ENCODE assay signal across 8 cellular contexts in the genomic region with DNA sequence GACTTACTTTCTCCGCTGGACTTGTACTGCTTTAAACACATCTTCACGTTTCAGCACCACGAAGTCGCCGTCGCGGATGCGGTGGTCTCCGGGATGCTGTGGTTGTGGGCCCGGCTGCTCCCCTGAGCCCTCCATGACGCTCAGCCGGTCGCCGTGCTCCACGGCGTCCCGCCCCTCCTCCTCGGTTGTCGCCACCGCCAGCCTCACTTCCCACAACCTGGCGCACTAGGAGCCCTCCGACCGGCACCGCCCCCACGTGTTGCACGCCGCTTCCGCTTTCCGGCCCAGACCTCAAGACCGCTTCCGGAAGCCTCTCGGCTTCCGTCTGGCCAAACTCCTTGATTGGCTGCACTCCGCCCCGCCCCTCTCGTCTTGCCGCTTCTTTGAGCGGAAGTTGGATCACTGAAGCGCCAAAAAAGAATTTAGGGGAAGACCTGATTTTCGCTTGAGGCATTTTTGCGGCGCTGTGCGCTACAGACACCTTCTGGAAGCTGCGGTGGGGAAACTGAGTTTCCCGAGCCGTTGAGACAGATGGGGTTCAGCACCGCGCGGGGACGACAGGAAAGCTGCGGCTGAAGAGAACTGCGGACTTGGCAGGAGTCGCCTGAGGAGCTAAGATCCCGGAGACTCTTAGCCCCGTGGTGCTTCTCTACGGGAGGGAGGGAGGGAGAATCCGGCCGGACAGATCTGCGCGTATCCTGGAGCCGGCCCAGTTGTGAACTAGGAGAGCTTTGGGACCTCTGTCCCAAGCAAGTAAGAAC. TPM values are rescaled to one million over a fixed set of nuclear protein-coding genes. Genes with fewer than 3 reads are reported as not detected.
DNase-seq lines count a peak whose midpoint lies in the region; ATAC-seq and TF ChIP-seq lines count a peak whose summit lies in the region.

A gene (plus strand): TSS at position 382 of the 761 bp plus-strand sequence. CDS start 1,364 bp downstream, outside the sequence.
A gene with protein sequence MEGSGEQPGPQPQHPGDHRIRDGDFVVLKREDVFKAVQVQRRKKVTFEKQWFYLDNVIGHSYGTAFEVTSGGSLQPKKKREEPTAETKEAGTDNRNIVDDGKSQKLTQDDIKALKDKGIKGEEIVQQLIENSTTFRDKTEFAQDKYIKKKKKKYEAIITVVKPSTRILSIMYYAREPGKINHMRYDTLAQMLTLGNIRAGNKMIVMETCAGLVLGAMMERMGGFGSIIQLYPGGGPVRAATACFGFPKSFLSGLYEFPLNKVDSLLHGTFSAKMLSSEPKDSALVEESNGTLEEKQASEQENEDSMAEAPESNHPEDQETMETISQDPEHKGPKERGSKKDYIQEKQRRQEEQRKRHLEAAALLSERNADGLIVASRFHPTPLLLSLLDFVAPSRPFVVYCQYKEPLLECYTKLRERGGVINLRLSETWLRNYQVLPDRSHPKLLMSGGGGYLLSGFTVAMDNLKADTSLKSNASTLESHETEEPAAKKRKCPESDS (minus strand): TSS at position 263 of the 761 bp plus-strand sequence. CDS start 128 bp downstream, at position 135.

- intact Hi-C loops in IMR-90 (cut with micrococcal nuclease) = loop anchor here (1.0 to 2.0 kb wide), 3 partner anchors 52 to 421 kb away; no protein-coding TSS in a partner anchor
- intact Hi-C loops in OCI-LY7 (cut with micrococcal nuclease; ENCODE audit: unreplicated experiment) = loop anchor here (1.0 to 5.0 kb wide), 3 partner anchors 153 to 833 kb away; a partner anchor contains a TSS

- ATAC-seq in GM21529 (IDR thresholded peaks at IDR 0.05; ENCODE audit: unreplicated experiment) = peak; percentile 98
- peak; percentile 99 for ATAC-seq in IMR-90 (ENCODE audit: low read depth)

- H3K4me3 ChIP-seq in IMR-90 (ENCODE audit: insufficient read depth, low read depth, low read length) = peak within 1 kb of the TSS; percentile 65
- peak within 1 kb of the TSS; percentile 87 for H3K4me3 ChIP-seq in OCI-LY7 (ENCODE audit: low read depth, low read length, poor library complexity, severe bottlenecking)

- peak within 1 kb of the TSS; percentile 50; the same call in 1 of the 2 replicates for H4K91ac ChIP-seq in IMR-90 (ENCODE audit: insufficient read depth, low read depth, low read length)

- peak within 1 kb of the TSS; percentile 54 for H3K56ac ChIP-seq in IMR-90 (ENCODE audit: extremely low read depth, insufficient read depth, low read length)

- peaks cover 20 to 34% of the 10 kb centered on the region in 2 experiments for H3K79me1 ChIP-seq in IMR-90 (ENCODE audit: low read depth in 1 of 2, low read length in 2 of 2)

- H4K5ac ChIP-seq in IMR-90 (ENCODE audit: low read depth, low read length) = peak within 1 kb of the TSS; percentile 47; the same call in 1 of the 2 replicates

- peak; percentile 96 for DNase-seq in DMS114 treated with DMSO at 0.1 percent for 48 hours (lab: John Stamatoyannopoulos, UW; ENCODE audit: unreplicated experiment)
- DNase-seq in IMR-90 = peak; percentile 94
- peak; percentile 99 for DNase-seq in OCI-LY7 (ENCODE audit: low spot score)
- DNase-seq in activated CD8-positive, alpha-beta memory T cell treated with anti-CD3 and anti-CD28 coated beads, Interleukin-2, amount 50 U/mL, for 48 hours = peak; percentile 97
- peak; percentile 87 for DNase-seq in epidermal melanocyte (ENCODE audit: insufficient read length, low spot score)
- DNase-seq in middle frontal gyrus (ENCODE audit: extremely low spot score, low spot score) = peak; percentile 86
- DNase-seq in stimulated activated CD8-positive, alpha-beta memory T cell treated with anti-CD3 and anti-CD28 coated beads, Interleukin-2, amount 100 ng/mL, for 1 hour (ENCODE audit: low read depth in 2 of 2) = peak; percentile 89 to 93

- H3K4ac ChIP-seq in IMR-90 (ENCODE audit: low read depth, low read length) = peak within 1 kb of the TSS; percentile 58

- dilution Hi-C loops in IMR-90 (cut with HindIII; ENCODE audit: low sequenced_read_pairs, unreplicated experiment) = no loop called here

- peak within 1 kb of the TSS; percentile 6 for H2BK5ac ChIP-seq in IMR-90 (ENCODE audit: low read depth, low read length, poor library complexity, severe bottlenecking)

- no peaks in the 10 kb centered on the region for H3K9me2 ChIP-seq in OCI-LY7 (ENCODE audit: insufficient read depth, low read length)

- no peak for TF ChIP-seq CTCF in IMR-90 (conservative IDR thresholded peaks at IDR 0.05; ENCODE audit: low read depth, low read length)
- no peak for TF ChIP-seq CTCF in OCI-LY7 (conservative IDR thresholded peaks at IDR 0.05; ENCODE audit: low read length)

- CTCF ChIA-PET in IMR-90 (lab: Yijun Ruan, JAX) (interaction anchor here (0.8 kb wide), 1 partner anchor 422 kb away, joined by 3 read pairs; no protein-coding TSS in a partner anchor), OCI-LY7 (lab: Charles Lee; ENCODE audit: unreplicated experiment) (interaction anchor here (0.5 to 0.9 kb wide), 3 partner anchors 59 to 422 kb away, joined by 3 to 5 read pairs (median 4); no protein-coding TSS in a partner anchor)

- H3K4me1 ChIP-seq in IMR-90 (ENCODE audit: control insufficient read depth, insufficient read depth, low read length) = no peaks in the 10 kb centered on the region
- H3K4me1 ChIP-seq in OCI-LY7 (ENCODE audit: insufficient read depth, low read length, poor library complexity, severe bottlenecking) = peaks cover 16% of the 10 kb centered on the region

- H3K14ac ChIP-seq in IMR-90 (replicated peaks; ENCODE audit: low read depth, low read length) = peak within 1 kb of the TSS; percentile 56

- H2AFZ ChIP-seq in IMR-90 (replicated peaks; ENCODE audit: low read length, poor library complexity) (peak within 1 kb of the TSS; percentile 98), OCI-LY7 (ENCODE audit: low read length) (peak within 1 kb of the TSS; percentile 70)

- H3K79me2 ChIP-seq in OCI-LY7 (ENCODE audit: insufficient read depth, low read depth, low read length) = peaks cover 60% of the 10 kb centered on the region

- H2BK15ac ChIP-seq in IMR-90 (ENCODE audit: low read depth, low read length) = no peak within 1 kb of the TSS

- 1% methylated on average over 40 of the region's 61 CpGs; no CpG with 5 or more reads in 1 of the 2 experiments for WGBS in IMR-90 (ENCODE audit: extremely low coverage in 2 of 2, insufficient read length in 1 of 2), 2 experiments

- in situ Hi-C loops in IMR-90 (cut with MboI; ENCODE audit: low sequenced_read_pairs) = loop anchor here (25.0 kb wide), 1 partner anchor 413 kb away; no protein-coding TSS in a partner anchor

- TF ChIP-seq POLR2A in IMR-90 (IDR thresholded peaks at IDR 0.05; ENCODE audit: low read depth, low read length) = peak; percentile 59; the same call in 1 of the 2 replicates

- H3K4me2 ChIP-seq in IMR-90 (ENCODE audit: low read depth, low read length) (peak within 1 kb of the TSS; percentile 95), OCI-LY7 (ENCODE audit: low read length) (peak within 1 kb of the TSS; percentile 94)

- no peak within 1 kb of the TSS for H2BK20ac ChIP-seq in IMR-90 (ENCODE audit: low read depth, low read length)

- peak within 1 kb of the TSS; percentile 25; the same call in 1 of the 2 replicates for H2BK120ac ChIP-seq in IMR-90 (ENCODE audit: low read depth, low read length)

- H4K8ac ChIP-seq in IMR-90 (ENCODE audit: low read depth in 2 of 2, low read length in 2 of 2) = peak within 1 kb of the TSS; percentile 44 to 92

- H4K20me1 ChIP-seq in IMR-90 (ENCODE audit: insufficient read depth, low read length) (no peaks in the 10 kb centered on the region), OCI-LY7 (ENCODE audit: insufficient read depth, low read length) (peaks cover 4% of the 10 kb centered on the region; the same call in 1 of the 2 replicates)

- H3K27ac ChIP-seq in IMR-90 (ENCODE audit: insufficient read depth, low read length) = peak within 1 kb of the TSS; percentile 61
- H3K27ac ChIP-seq in OCI-LY7 (ENCODE audit: low read depth, low read length, poor library complexity, severe bottlenecking) = peak within 1 kb of the TSS; percentile 72

- H2AK9ac ChIP-seq in IMR-90 (replicated peaks; ENCODE audit: low read depth, low read length, poor library complexity) = peak within 1 kb of the TSS; percentile 57

- peak within 1 kb of the TSS; percentile 79; the same call in 1 of the 2 replicates for H3K23ac ChIP-seq in IMR-90 (ENCODE audit: low read depth, low read length)

- H3K36me3 ChIP-seq in IMR-90 (ENCODE audit: control insufficient read depth, insufficient read depth, low read length) (peaks cover 5% of the 10 kb centered on the region; the same call in 1 of the 2 replicates), OCI-LY7 (ENCODE audit: insufficient read depth, low read length) (peaks cover 70% of the 10 kb centered on the region)

- 0 out of 2 replicates have a peak, but pooled peaks cover 3% of the 10 kb centered on the region for H3K9me1 ChIP-seq in IMR-90 (ENCODE audit: insufficient read depth, low read length)

- no peak within 1 kb of the TSS; the same call in 1 of the 2 replicates for H2AK5ac ChIP-seq in IMR-90 (ENCODE audit: low read depth, low read length)

- TF ChIP-seq RAD21 in IMR-90 (IDR thresholded peaks at IDR 0.05; ENCODE audit: low read length) = no peak

- H3K27me3 ChIP-seq in IMR-90 (ENCODE audit: control insufficient read depth, insufficient read depth, low read length) = no peaks in the 10 kb centered on the region

- H3K9ac ChIP-seq in IMR-90 (ENCODE audit: low read depth, low read length) = peak within 1 kb of the TSS; percentile 66

- POLR2A ChIA-PET in IMR-90 (lab: Charles Lee; ENCODE audit: unreplicated experiment) (interaction anchor here (0.6 kb wide), 2 partner anchors 27 to 114 kb away, joined by 3 to 6 read pairs; no protein-coding TSS in a partner anchor), OCI-LY7 (lab: Charles Lee) (interaction anchor here (0.5 to 1.5 kb wide), 15 partner anchors 15 to 823 kb away, joined by 3 to 5 read pairs (median 3); no protein-coding TSS in a partner anchor)

- BruUV-seq in IMR-90 (replicated peaks; lab: Mats Ljungman, UMichigan) = no TSS peak
- BruUV-seq in OCI-LY7 (replicated peaks; lab: Mats Ljungman, UMichigan) = no TSS peak

- H3K9me3 ChIP-seq in IMR-90 (ENCODE audit: control insufficient read depth, insufficient read depth, low read length) = no peaks in the 10 kb centered on the region
- H3K9me3 ChIP-seq in OCI-LY7 (ENCODE audit: low read length) = no peaks in the 10 kb centered on the region

- H3K18ac ChIP-seq in IMR-90 (ENCODE audit: low read depth, low read length) = no peak within 1 kb of the TSS

RNA-seq across cellular contexts. Expression of the first gene that starts in this region (rescaled TPM):
- total RNA-seq in IMR-90 (2012; rRNA removed) (11.5 and 13.9 TPM in 2 replicates), OCI-LY7 (2022) (58.2 and 59.4 TPM in 2 replicates)
- polyA plus RNA-seq in IMR-90 (2012; rRNA removed) = 3.1 and 4.2 TPM in 2 replicates
- polyA plus RNA-seq in IMR-90 (2012; cell fraction: cytosol; rRNA removed) = 0.37 and 0.93 TPM in 2 replicates
- polyA plus RNA-seq in IMR-90 (2012; cell fraction: nucleus; rRNA removed; ENCODE audit: low replicate concordance) = 0.54 and 2.5 TPM in 2 replicates
- total RNA-seq in OCI-LY7 (2014; rRNA removed; shearing (Covaris generic)) = 43.7 and 46.3 TPM in 2 replicates

RNA-seq across cellular contexts. Expression of the second gene that starts in this region (rescaled TPM):
- 7.2 and 10.0 TPM in 2 replicates for total RNA-seq in IMR-90 (2012; rRNA removed)
- 6.8 and 8.0 TPM in 2 replicates for polyA plus RNA-seq in IMR-90 (2012; rRNA removed)
- 2.6 and 4.1 TPM in 2 replicates for polyA plus RNA-seq in IMR-90 (2012; cell fraction: cytosol; rRNA removed)
- 1.8 and 5.8 TPM in 2 replicates for polyA plus RNA-seq in IMR-90 (2012; cell fraction: nucleus; rRNA removed; ENCODE audit: low replicate concordance)
- 22.5 and 26.4 TPM in 2 replicates for total RNA-seq in OCI-LY7 (2014; rRNA removed; shearing (Covaris generic))
- total RNA-seq in OCI-LY7 (2022) = 25.6 and 29.5 TPM in 2 replicates

Comparison
In these comparisons a context has a peak if more than half of its experiments do, and no peak if none do; other contexts are left out.
1. Peak in every context shown above with its lines: DNase-seq, ATAC-seq, H3K4me3 ChIP-seq and H3K27ac ChIP-seq.